ENCODE assay signal across 12 cellular contexts in the genomic region with DNA sequence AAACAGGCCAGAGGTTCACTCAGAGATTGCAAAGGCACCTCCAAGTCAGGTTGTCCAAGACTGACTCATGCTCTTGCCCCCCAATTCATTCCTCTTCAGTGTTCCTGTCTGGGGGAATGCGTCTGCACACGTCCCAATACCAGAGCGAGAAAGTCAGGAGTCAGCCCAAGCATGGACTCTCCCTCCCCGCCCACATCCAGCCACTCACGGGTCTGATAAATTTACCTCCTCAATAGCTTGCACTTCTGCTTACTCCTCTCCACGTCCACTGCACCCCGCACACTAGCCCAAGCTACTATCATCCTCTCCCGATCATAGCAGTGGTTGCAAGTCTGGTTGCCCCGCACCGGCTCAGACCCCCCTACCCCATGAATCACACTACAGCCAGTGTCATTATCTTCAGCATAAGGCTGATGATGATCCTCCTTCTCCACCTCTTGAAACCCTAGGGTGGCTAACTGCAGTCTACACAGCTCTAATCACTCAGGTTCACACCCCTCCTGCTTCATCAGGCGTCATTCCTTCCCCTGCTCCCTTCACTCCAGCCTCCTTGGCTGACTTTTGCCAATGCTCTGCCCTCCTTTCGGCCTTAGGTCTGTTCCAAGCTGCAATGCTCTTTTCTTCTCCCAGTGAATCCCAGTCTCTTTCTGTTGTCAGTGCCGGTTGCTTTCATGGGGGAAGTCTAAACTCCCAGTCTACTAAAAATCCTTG. TPM values are rescaled to one million over a fixed set of nuclear protein-coding genes. Genes with fewer than 3 reads are reported as not detected.
A peak's percentile ranks its signal among the peaks of the same experiment; 100 is the strongest.
DNase-seq lines count a peak whose midpoint lies in the region; ATAC-seq and TF ChIP-seq lines count a peak whose summit lies in the region.
"Had no signal": no experiment of that assay in that cellular context is flagged by ENCODE, and none has a peak within 500 bp of the region (broad histone marks: within the 10 kb centered on the region; RNA-seq: fewer than 3 reads in every experiment).

No MANE protein-coding gene starts in this region.

- H3K36me3 Mint-ChIP-seq in chondrocyte (ENCODE audit: low read depth): no peaks in the 10 kb centered on the region
- H3K36me3 Mint-ChIP-seq: natural killer cell treated with Interleukin-12 subunit alpha and Interleukin-12 subunit beta and Interleukin-15 and Interleukin-18, amount 100 ng/mL, for 72 hours had no signal

- H3K4me3 Mint-ChIP-seq in chondrocyte (ENCODE audit: unreplicated experiment): no peak overlapping the region
- H3K4me3 Mint-ChIP-seq: natural killer cell treated with Interleukin-12 subunit alpha and Interleukin-12 subunit beta and Interleukin-15 and Interleukin-18, amount 100 ng/mL, for 72 hours had no signal

- H3K9me3 Mint-ChIP-seq in chondrocyte (ENCODE audit: low read depth): no peaks in the 10 kb centered on the region
- H3K9me3 Mint-ChIP-seq: natural killer cell treated with Interleukin-12 subunit alpha and Interleukin-12 subunit beta and Interleukin-15 and Interleukin-18, amount 100 ng/mL, for 72 hours had no signal

- no peaks in the 10 kb centered on the region for H3K36me3 ChIP-seq in upper lobe of right lung
- H3K36me3 ChIP-seq: thyroid gland had no signal

- no peaks in the 10 kb centered on the region for H3K4me1 Mint-ChIP-seq in chondrocyte (ENCODE audit: low read depth)

- DNase-seq in upper lobe of right lung: no peak
- no peak for DNase-seq in chondrocyte (ENCODE audit: low spot score)
- DNase-seq in ureter (ENCODE audit: low spot score): no peak
- DNase-seq: kidney glomerular epithelial cell, NCI-H1436, NCI-H526 had no signal

- no peak overlapping the region for H3K4me3 ChIP-seq in upper lobe of right lung
- H3K4me3 ChIP-seq: thyroid gland had no signal

- H3K9me3 ChIP-seq in upper lobe of right lung: no peaks in the 10 kb centered on the region
- H3K9me3 ChIP-seq: thyroid gland had no signal

- H3K27me3 Mint-ChIP-seq in chondrocyte (ENCODE audit: low read depth): peaks cover 32% of the 10 kb centered on the region

- ATAC-seq in GM19438 (IDR thresholded peaks at IDR 0.05; ENCODE audit: low read depth, unreplicated experiment): peak; percentile 6
- ATAC-seq in HG02970 (IDR thresholded peaks at IDR 0.05; ENCODE audit: low FRiP score, unreplicated experiment): peak; percentile 27
- peak; percentile 26 for ATAC-seq in upper lobe of right lung
- no peak for ATAC-seq in GM21367 (IDR thresholded peaks at IDR 0.05; ENCODE audit: unreplicated experiment)
- ATAC-seq: natural killer cell treated with Interleukin-12 subunit alpha and Interleukin-12 subunit beta and Interleukin-15 and Interleukin-18, amount 100 ng/mL, for 72 hours had no signal

- TF ChIP-seq CTCF in upper lobe of right lung (IDR thresholded peaks at IDR 0.05) (no peak), chondrocyte (IDR thresholded peaks at IDR 0.05) (no peak)

- H3K27ac Mint-ChIP-seq in chondrocyte (ENCODE audit: unreplicated experiment): no peak overlapping the region

- no peak overlapping the region for H3K27ac ChIP-seq in upper lobe of right lung
- H3K27ac ChIP-seq: thyroid gland had no signal

- H3K4me1 ChIP-seq in upper lobe of right lung: peaks cover 10% of the 10 kb centered on the region

- intact Hi-C loops in upper lobe of right lung (cut with DNase I): no loop called here

- TF ChIP-seq POLR2A in Raji (IDR thresholded peaks at IDR 0.05; ENCODE audit: insufficient read depth, low read depth, low read length): 0 out of 2 replicates have a peak, but pooled peaks have one; percentile 29

- H3K27me3 ChIP-seq in upper lobe of right lung: no peaks in the 10 kb centered on the region
- H3K27me3 ChIP-seq: thyroid gland had no signal

RNA-seq across cellular contexts. Expression of a gene that starts 27.6 kb away (rescaled TPM):
- total RNA-seq in upper lobe of right lung: 98.4 TPM
- total RNA-seq in chondrocyte: 141 to 192 TPM (median 172 TPM) in 3 replicates
- 121 TPM for total RNA-seq in ureter

RNA-seq across cellular contexts. Expression of a gene that starts 37.7 kb away (rescaled TPM):
- total RNA-seq in upper lobe of right lung (1.3 TPM), chondrocyte (0.15 to 0.54 TPM in 2 of 3 replicates, not detected in the other), ureter (7.3 TPM)
